Comparison of ENCODE assay signal across 9 cellular contexts in the genomic region with DNA sequence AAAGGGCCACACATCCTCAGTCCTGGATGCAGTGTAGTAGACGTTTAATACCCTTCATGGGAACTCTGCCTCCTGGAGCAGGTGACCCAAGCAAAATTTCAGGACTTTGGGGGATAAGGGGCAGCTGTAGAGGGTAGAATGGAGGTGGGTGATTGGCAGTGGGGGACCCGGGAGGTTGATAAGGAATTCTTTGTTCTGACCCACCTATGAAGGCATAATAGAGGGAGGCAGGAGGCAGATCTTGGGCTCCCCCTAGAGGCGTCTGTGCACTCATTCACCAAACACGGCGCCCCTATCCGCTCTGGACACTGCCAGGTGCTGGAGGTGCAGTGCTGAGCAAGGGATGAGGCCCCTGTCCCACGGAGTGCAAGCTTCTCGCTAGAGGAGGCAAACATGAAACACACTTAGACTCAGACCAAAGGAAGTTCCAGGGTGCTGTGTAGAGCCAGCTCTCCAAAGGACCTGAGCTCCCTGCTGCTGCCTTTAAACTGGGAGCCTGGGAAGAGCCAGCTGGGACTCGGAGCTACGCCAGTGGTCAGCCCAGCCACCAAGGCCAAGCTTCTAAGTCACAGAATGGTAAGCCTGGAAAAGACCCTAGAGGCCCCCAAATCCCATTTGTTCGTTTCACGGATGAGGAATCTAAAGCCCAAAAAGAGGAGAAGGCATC. TPM values are rescaled to one million over a fixed set of nuclear protein-coding genes. Genes with fewer than 3 reads are reported as not detected.
DNase-seq lines count a peak whose midpoint lies in the region; ATAC-seq and TF ChIP-seq lines count a peak whose summit lies in the region.
"Had no signal": no experiment of that assay in that cellular context is flagged by ENCODE, and none has a peak within 500 bp of the region (broad histone marks: within the 10 kb centered on the region; RNA-seq: fewer than 3 reads in every experiment).

No MANE protein-coding gene starts in this region.

- H3K4me3 Mint-ChIP-seq in CD8-positive, alpha-beta T cell = no peak overlapping the region
- no peak overlapping the region for H3K4me3 Mint-ChIP-seq in nephron progenitor cell

- no peak overlapping the region for H3K27ac ChIP-seq in CD8-positive, alpha-beta T cell (ENCODE audit: low read depth, low read length)
- no peak overlapping the region for H3K27ac ChIP-seq in suprapubic skin

- H3K36me3 Mint-ChIP-seq in CD8-positive, alpha-beta T cell = peaks cover 21% of the 10 kb centered on the region
- peaks cover 4% of the 10 kb centered on the region for H3K36me3 Mint-ChIP-seq in nephron progenitor cell (ENCODE audit: low read depth)

- H3K4me1 Mint-ChIP-seq in CD8-positive, alpha-beta T cell (ENCODE audit: low read depth) = peaks cover 18% of the 10 kb centered on the region
- peaks cover 22% of the 10 kb centered on the region for H3K4me1 Mint-ChIP-seq in nephron progenitor cell

- peak; percentile 83 for TF ChIP-seq CTCF in CD8-positive, alpha-beta T cell (IDR thresholded peaks at IDR 0.05)
- TF ChIP-seq CTCF in nephron progenitor cell (IDR thresholded peaks at IDR 0.05) = peak; percentile 72
- TF ChIP-seq CTCF in suprapubic skin (IDR thresholded peaks at IDR 0.05) = peak; percentile 49 to 80

- TF ChIP-seq POLR2A in erythroblast (IDR thresholded peaks at IDR 0.05; ENCODE audit: low read length) = no peak
- TF ChIP-seq POLR2A in suprapubic skin (IDR thresholded peaks at IDR 0.05) = no peak

- H3K9me3 Mint-ChIP-seq in CD8-positive, alpha-beta T cell = no peaks in the 10 kb centered on the region
- no peaks in the 10 kb centered on the region for H3K9me3 Mint-ChIP-seq in nephron progenitor cell

- no peaks in the 10 kb centered on the region for H3K36me3 ChIP-seq in CD8-positive, alpha-beta T cell (ENCODE audit: insufficient read depth, low read length)
- no peaks in the 10 kb centered on the region for H3K36me3 ChIP-seq in NT2/D1 (ENCODE audit: insufficient read depth, insufficient read length, low read length)
- H3K36me3 ChIP-seq in suprapubic skin = no peaks in the 10 kb centered on the region

- intact Hi-C loops in CD8-positive, alpha-beta T cell (cut with DNase I, micrococcal nuclease) = loop anchor here (1.0 to 5.0 kb wide), 3 partner anchors 54 to 231 kb away; partner anchors contain the start of gene ABLIM3 (in 1 of the 2)

- peak; percentile 46 to 81 (median 65) for DNase-seq in CD8-positive, alpha-beta T cell
- DNase-seq in NT2/D1 (ENCODE audit: low read depth, low spot score) = peak; percentile 42
- DNase-seq in activated CD8-positive, alpha-beta memory T cell treated with anti-CD3 and anti-CD28 coated beads, Interleukin-2, amount 50 U/mL, for 4 hours = peak; percentile 69
- DNase-seq in erythroblast (lab: John Stamatoyannopoulos, UW) = peak; percentile 52 to 78
- DNase-seq in nephron progenitor cell = peak; percentile 69
- DNase-seq in suprapubic skin (ENCODE audit: low spot score in 2 of 2) = no peak

- no peaks in the 10 kb centered on the region for H3K27me3 ChIP-seq in CD8-positive, alpha-beta T cell (ENCODE audit: insufficient read depth, low read length)
- no peaks in the 10 kb centered on the region for H3K27me3 ChIP-seq in NT2/D1 (ENCODE audit: insufficient read depth, insufficient read length)
- H3K27me3 ChIP-seq in suprapubic skin = no peaks in the 10 kb centered on the region

- no peak for TF ChIP-seq EP300 in suprapubic skin (IDR thresholded peaks at IDR 0.05)

- H3K27me3 Mint-ChIP-seq in CD8-positive, alpha-beta T cell (ENCODE audit: low read depth) = no peaks in the 10 kb centered on the region
- peaks cover 6% of the 10 kb centered on the region for H3K27me3 Mint-ChIP-seq in nephron progenitor cell (ENCODE audit: low read depth, poor library complexity)

- no peaks in the 10 kb centered on the region for H3K9me3 ChIP-seq in CD8-positive, alpha-beta T cell (ENCODE audit: low read length)
- H3K9me3 ChIP-seq in NT2/D1 (ENCODE audit: insufficient read depth, low read length) (no peaks in the 10 kb centered on the region), suprapubic skin (no peaks in the 10 kb centered on the region)

- peaks cover 8% of the 10 kb centered on the region for H3K4me1 ChIP-seq in CD8-positive, alpha-beta T cell (ENCODE audit: insufficient read depth, low read length)
- peaks cover 6% of the 10 kb centered on the region for H3K4me1 ChIP-seq in NT2/D1 (ENCODE audit: insufficient read depth, insufficient read length)
- H3K4me1 ChIP-seq in suprapubic skin = peaks cover 11% of the 10 kb centered on the region

- POLR2A ChIA-PET in CD8-positive, alpha-beta T cell (lab: Charles Lee) = interaction anchor here (0.8 kb wide), 1 partner anchor 10 kb away, joined by 3 read pairs; no protein-coding TSS in a partner anchor

- 47% methylated on average over 11 of the region's 12 CpGs for WGBS in suprapubic skin

- peak overlapping the region; percentile 27 for H3K27ac Mint-ChIP-seq in CD8-positive, alpha-beta T cell
- H3K27ac Mint-ChIP-seq in nephron progenitor cell = no peak overlapping the region

- CTCF ChIA-PET in CD8-positive, alpha-beta T cell (lab: Charles Lee) = interaction anchor here (0.6 to 16.6 kb wide), 25 partner anchors 8 to 802 kb away, joined by 3 to 541 read pairs (median 7); partner anchors contain the start of genes GRPEL2, IL17B and PCYOX1L

- peak; percentile 93 for ATAC-seq in CD8-positive, alpha-beta T cell
- ATAC-seq in GM19397 (IDR thresholded peaks at IDR 0.05; ENCODE audit: unreplicated experiment) (peak; percentile 68), HG03469 (IDR thresholded peaks at IDR 0.05; ENCODE audit: unreplicated experiment) (peak; percentile 63)

- H3K9ac ChIP-seq in NT2/D1 (ENCODE audit: insufficient read length, low read depth) = no peak overlapping the region

- H3K4me3 ChIP-seq in CD8-positive, alpha-beta T cell (ENCODE audit: low read depth, low read length) = no peak overlapping the region
- no peak overlapping the region for H3K4me3 ChIP-seq in NT2/D1 (ENCODE audit: insufficient read length, low read depth)
- no peak overlapping the region for H3K4me3 ChIP-seq in suprapubic skin

RNA-seq across cellular contexts. Expression of gene IL17B, which starts 7.7 kb away (rescaled TPM):
- total RNA-seq in CD8-positive, alpha-beta T cell = not detected
- total RNA-seq in suprapubic skin = not detected
- total RNA-seq: T-helper 1 cell treated with Interleukin-12 subunit alpha and Interleukin-12 subunit beta and Interleukin-4 antibody, amounts not matched to agents 30 ng/mL and 1 ng/mL, for 36 hours had no signal

RNA-seq across cellular contexts. Expression of gene PCYOX1L, which starts 13.6 kb away (rescaled TPM):
- 10 to 100 TPM; 18.9 to 21.9 TPM for total RNA-seq in CD8-positive, alpha-beta T cell
- total RNA-seq in suprapubic skin = 10 to 100 TPM in 1 of 4 donors, 1 to 10 TPM in 3; 4.5 to 11.8 (median 5.8) TPM

RNA-seq across cellular contexts. Expression of gene GRPEL2, which starts 26.1 kb away (rescaled TPM):
- 1 to 10 TPM; 9.1 to 9.7 TPM for total RNA-seq in CD8-positive, alpha-beta T cell
- 10 to 100 TPM in 2 of 4 donors, 1 to 10 TPM in 2; 8.4 to 12.4 (median 10.6) TPM for total RNA-seq in suprapubic skin

Comparison
In these comparisons a context has a peak if more than half of its experiments do, and no peak if none do; other contexts are left out.
1. DNase-seq: peak in CD8-positive, alpha-beta T cell (7 of 7), NT2/D1 (single experiment), activated CD8-positive, alpha-beta memory T cell treated with anti-CD3 and anti-CD28 coated beads, Interleukin-2, amount 50 U/mL, for 4 hours (single experiment), erythroblast (2 of 2) and nephron progenitor cell (single experiment); none in suprapubic skin (0 of 2).
2. Peak in every context shown above with its lines, with median percentiles within 50 percentile points of each other: ATAC-seq and CTCF ChIP-seq.